Comparison of ENCODE assay signal across 30 cellular contexts in genomic region chr5:179376701-179377420, GRCh38. TPM values are rescaled to one million over a fixed set of nuclear protein-coding genes. Genes with fewer than 3 reads are reported as not detected.
DNase-seq lines count a peak whose midpoint lies in the region; ATAC-seq, FAIRE-seq and TF ChIP-seq lines count a peak whose summit lies in the region.
"Had no signal": no experiment of that assay in that cellular context is flagged by ENCODE, and none has a peak within 500 bp of the region (broad histone marks: within the 10 kb centered on the region; RNA-seq: fewer than 3 reads in every experiment).

No MANE protein-coding gene starts in this region.

- DNase-seq in SK-N-SH (peak; percentile 17), K562 (ENCODE audit: extremely low read depth in 1 of 4, low spot score in 3 of 4) (no peak), mesenteric fat pad (ENCODE audit: low spot score) (peak; percentile 76), upper lobe of left lung (peak; percentile 10 to 53), NCI-H1694 treated with DMSO at 0.1 percent for 48 hours (lab: John Stamatoyannopoulos, UW) (no peak), retina (no peak)
- DNase-seq: activated CD4-positive, alpha-beta memory T cell treated with anti-CD3 and anti-CD28 coated beads, Interleukin-2, amount 10 ng/mL, durations not matched to agents 7 days and 5 days; activated CD8-positive, alpha-beta memory T cell treated with anti-CD3 and anti-CD28 coated beads, Interleukin-2, amount 50 U/mL, for 4 hours; activated naive CD4-positive, alpha-beta T cell treated with anti-CD3 and anti-CD28 coated beads for 36 hours; amniotic stem cell; DND-41; effector CD4-positive, alpha-beta T cell; KG1; NCI-H1092 treated with DMSO at 0.1 percent for 48 hours; NCI-H1930; NCI-H526 treated with DMSO at 0.1 percent for 48 hours; PC-9; SHP77; stimulated activated CD4-positive, alpha-beta T cell treated with anti-CD3 and anti-CD28 coated beads, Interleukin-4, amount 100 ng/mL, for 4 hours; SW 1271; T-helper 9 cell had no signal

- TF ChIP-seq CTCF in SK-N-SH (IDR thresholded peaks at IDR 0.05): no peak
- no peak for TF ChIP-seq CTCF in K562 (IDR thresholded peaks at IDR 0.05 in 2 of 3, conservative IDR thresholded peaks at IDR 0.05 in 1 of 3; ENCODE audit: insufficient read depth in 2 of 3, low read depth in 1 of 3, low read length in 3 of 3)
- TF ChIP-seq CTCF in upper lobe of left lung (IDR thresholded peaks at IDR 0.05): no peak

- no peaks in the 10 kb centered on the region for H3K36me3 ChIP-seq in SK-N-SH (replicated peaks in 1 of 2; ENCODE audit: control insufficient read depth in 1 of 2, insufficient read depth in 2 of 2, low read length in 1 of 2)
- no peaks in the 10 kb centered on the region for H3K36me3 ChIP-seq in K562 (ENCODE audit: control insufficient read depth, insufficient read depth, low read length)
- H3K36me3 ChIP-seq in upper lobe of left lung: no peaks in the 10 kb centered on the region
- H3K36me3 ChIP-seq: breast epithelium, neutrophil, right lobe of liver had no signal

- no peak for FAIRE-seq in K562 (lab: Jason Lieb, UNC)
- FAIRE-seq: A204.1, urothelium cell line had no signal

- H3K4me3 ChIP-seq in SK-N-SH (ENCODE audit: low read depth in 2 of 2, low read length in 1 of 2) (no peak overlapping the region), K562 (no peak overlapping the region), upper lobe of left lung (no peak overlapping the region)
- H3K4me3 ChIP-seq: breast epithelium, PC-9, right lobe of liver had no signal

- H3K79me2 ChIP-seq in SK-N-SH (ENCODE audit: insufficient read depth): no peaks in the 10 kb centered on the region
- H3K79me2 ChIP-seq in K562 (ENCODE audit: control insufficient read depth, insufficient read depth, low read length): no peaks in the 10 kb centered on the region

- H4K20me1 ChIP-seq in SK-N-SH (ENCODE audit: insufficient read depth) (no peaks in the 10 kb centered on the region), K562 (replicated peaks; ENCODE audit: control insufficient read depth, insufficient read depth, low read length) (0 out of 2 replicates have a peak, but pooled peaks cover 3% of the 10 kb centered on the region)

- POLR2A ChIA-PET in SK-N-SH (lab: Yijun Ruan, JAX): no interaction called here
- POLR2A ChIA-PET in K562 (lab: Yijun Ruan, JAX): no interaction called here

- no peak overlapping the region for H3K9ac ChIP-seq in SK-N-SH
- H3K9ac ChIP-seq in K562 (ENCODE audit: insufficient read depth in 1 of 2, low read depth in 2 of 2, low read length in 2 of 2): no peak overlapping the region

- no peak overlapping the region for H2AFZ ChIP-seq in SK-N-SH (ENCODE audit: low read depth)
- no peak overlapping the region for H2AFZ ChIP-seq in K562 (ENCODE audit: low read depth, low read length)
- H2AFZ ChIP-seq: PC-9 had no signal

- 69% methylated on average over 13 of the region's 19 CpGs for WGBS in SK-N-SH (ENCODE audit: low lambda C conversion rate)
- 3% methylated on average over 14 of the region's 19 CpGs for WGBS in K562 (ENCODE audit: insufficient coverage, low coverage, missing lambda C conversion rate)
- WGBS in upper lobe of left lung, 2 donors: 83 to 84% methylated on average over 14 to 19 of the region's 19 CpGs

- no TSS peak for BruUV-seq in K562 (replicated peaks; lab: Mats Ljungman, UMichigan)

- H3K27ac ChIP-seq in SK-N-SH (ENCODE audit: low read depth in 2 of 2, low read length in 1 of 2) (no peak overlapping the region), K562 (ENCODE audit: extremely low read depth, low read depth, low read length) (no peak overlapping the region), upper lobe of left lung (no peak overlapping the region)
- H3K27ac ChIP-seq: neutrophil, PC-9, right lobe of liver had no signal

- in situ Hi-C loops in K562 (cut with MboI): no loop called here

- intact Hi-C loops in K562 (cut with micrococcal nuclease): no loop called here

- H3K9me3 ChIP-seq in SK-N-SH: no peaks in the 10 kb centered on the region
- H3K9me3 ChIP-seq in K562 (replicated peaks; ENCODE audit: control insufficient read depth, insufficient read depth, low read depth, low read length): no peaks in the 10 kb centered on the region
- H3K9me3 ChIP-seq in upper lobe of left lung: no peaks in the 10 kb centered on the region
- H3K9me3 ChIP-seq: breast epithelium, neutrophil, right lobe of liver had no signal

- TF ChIP-seq RAD21 in SK-N-SH (IDR thresholded peaks at IDR 0.05; ENCODE audit: low read length) (no peak), K562 (CRISPR knock-in tag; conservative IDR thresholded peaks at IDR 0.05 in 1 of 2, IDR thresholded peaks at IDR 0.05 in 1 of 2) (no peak)

- CTCF ChIA-PET in SK-N-SH (lab: Yijun Ruan, JAX): interaction anchor here (0.8 kb wide), 1 partner anchor 33 kb away, joined by 3 read pairs; no protein-coding TSS in a partner anchor
- CTCF ChIA-PET in K562 (lab: Yijun Ruan, JAX; ENCODE audit: low intra/inter-chr PET ratio): no interaction called here

- H3K4me1 ChIP-seq in SK-N-SH (ENCODE audit: control insufficient read depth in 1 of 2, insufficient read depth in 2 of 2, low read depth in 1 of 2, low read length in 1 of 2): peaks cover 0 to 7% of the 10 kb centered on the region in 2 experiments; a peak in 1 of 4 replicates
- H3K4me1 ChIP-seq in K562 (replicated peaks in 1 of 2; ENCODE audit: control insufficient read depth in 2 of 2, insufficient read depth in 2 of 2, low read length in 2 of 2): no peaks in the 10 kb centered on the region
- H3K4me1 ChIP-seq in upper lobe of left lung: no peaks in the 10 kb centered on the region
- H3K4me1 ChIP-seq: right lobe of liver had no signal

- no peak overlapping the region for H3K4me2 ChIP-seq in SK-N-SH
- H3K4me2 ChIP-seq in K562 (ENCODE audit: insufficient read depth, low read length): no peak overlapping the region
- H3K4me2 ChIP-seq: PC-9 had no signal

- no peaks in the 10 kb centered on the region for H3K9me2 ChIP-seq in SK-N-SH

- TF ChIP-seq EP300 in SK-N-SH (IDR thresholded peaks at IDR 0.05; ENCODE audit: borderline replicate concordance in 1 of 2, low read depth in 1 of 2, low read length in 1 of 2) (no peak), K562 (IDR thresholded peaks at IDR 0.05; ENCODE audit: low read length) (no peak), upper lobe of left lung (IDR thresholded peaks at IDR 0.05) (no peak)

- ATAC-seq in SK-N-SH treated with all-trans-retinoic acid at 6 μM for 48 hours: no peak
- no peak for ATAC-seq in K562
- ATAC-seq in upper lobe of left lung (ENCODE audit: low FRiP score in 2 of 2): peak in 1 of 2 donors; percentile 1
- ATAC-seq in GM21619 (IDR thresholded peaks at IDR 0.05; ENCODE audit: unreplicated experiment): no peak
- ATAC-seq: left lobe of liver had no signal

- no peak for TF ChIP-seq POLR2A in K562 (conservative IDR thresholded peaks at IDR 0.05)
- no peak for TF ChIP-seq POLR2A in upper lobe of left lung (IDR thresholded peaks at IDR 0.05)

- no peaks in the 10 kb centered on the region for H3K27me3 ChIP-seq in SK-N-SH (ENCODE audit: insufficient read depth)
- H3K27me3 ChIP-seq in K562 (ENCODE audit: control insufficient read depth in 2 of 2, insufficient read depth in 2 of 2, low read length in 2 of 2): peaks cover 17 to 72% of the 10 kb centered on the region in 2 experiments; a peak in 4 of 5 replicates
- no peaks in the 10 kb centered on the region for H3K27me3 ChIP-seq in upper lobe of left lung
- H3K27me3 ChIP-seq: breast epithelium, neutrophil, right lobe of liver had no signal

- H3F3A ChIP-seq in SK-N-SH (replicated peaks; ENCODE audit: insufficient read depth): no peaks in the 10 kb centered on the region

- no peaks in the 10 kb centered on the region for H3K9me1 ChIP-seq in K562 (ENCODE audit: control insufficient read depth, insufficient read depth, low read length)

TF ChIP-seq in SK-N-SH, 30 proteins besides CTCF, POLR2A, EP300 and RAD21:
- TF ChIP-seq TCF12 (IDR thresholded peaks at IDR 0.05): no peak
- TF ChIP-seq MEF2A (IDR thresholded peaks at IDR 0.05; ENCODE audit: borderline replicate concordance, low read depth): no peak
- no peak for TF ChIP-seq YY1 (IDR thresholded peaks at IDR 0.05; ENCODE audit: low read depth)
- no peak for TF ChIP-seq EZH2phosphoT487 (IDR thresholded peaks at IDR 0.05; ENCODE audit: borderline replicate concordance, low read depth)
TF ChIP-seq in SK-N-SH: peak in this region for 0.

TF ChIP-seq in SK-N-SH treated with all-trans-retinoic acid at 6 μM for 48 hours, 23 proteins besides CTCF, POLR2A, EP300 and RAD21:
- no peak for TF ChIP-seq ISL1 (CRISPR knock-in tag; IDR thresholded peaks at IDR 0.05)

TF ChIP-seq in K562, 482 proteins besides CTCF, POLR2A, EP300 and RAD21 (continues in another document):
- no peak for TF ChIP-seq ZNF740 (CRISPR knock-in tag; IDR thresholded peaks at IDR 0.05)
- no peak for TF ChIP-seq ZNF740 (tag; IDR thresholded peaks at IDR 0.05)

RNA-seq across cellular contexts. Expression of gene ADAMTS2, which starts 31.6 kb away (rescaled TPM):
- polyA plus RNA-seq in SK-N-SH (2012; rRNA removed) (0.12 and 0.57 TPM in 2 replicates), K562 (2011; rRNA removed) (not detected in 2 replicates), K562 (2014; fragmentation: Illumina TruSeq; extraction: Trizol) (not detected in 2 replicates), K562 (2014; fragmentation: Nextera tagmentation; extraction: Ambion mirVana) (not detected), K562 (2014; rRNA removed) (not detected in 2 replicates)
- 0.21 and 0.67 TPM in 2 replicates for polyA plus RNA-seq in SK-N-SH (2012; cell fraction: cytosol; rRNA removed)
- 0.44 and 1.1 TPM in 2 replicates for polyA plus RNA-seq in SK-N-SH (2012; cell fraction: nucleus; rRNA removed)
- total RNA-seq in K562 (2011; cell fraction: chromatin; rRNA removed; ENCODE audit: low replicate concordance): not detected in 2 replicates
- not detected in 2 replicates for total RNA-seq in K562 (2011; cell fraction: nucleolus; rRNA removed)
- not detected in 2 replicates for total RNA-seq in K562 (2011; cell fraction: nucleoplasm; rRNA removed)
- total RNA-seq in K562 (2014; rRNA removed) (not detected in 2 replicates), K562 (2014; rRNA removed; fragmentation: Illumina TruSeq; extraction: Trizol) (not detected in 2 replicates), K562 (2015; rRNA removed; fragmentation: Illumina TruSeq; extraction: Trizol) (not detected in 2 replicates), K562 (2021) (0.07 TPM in 1 of 2 replicates, not detected in the other), mesenteric fat pad (79.4 TPM), upper lobe of left lung (100 to 1,000 TPM in 1 of 6 donors, 10 to 100 TPM in 5; 10.0 to 114 (median 25.7) TPM)
- 0.04 and 0.06 TPM in 2 replicates for polyA plus RNA-seq in K562 (2011; cell fraction: cytosol; rRNA removed)
- not detected in 2 replicates for polyA plus RNA-seq in K562 (2011; cell fraction: nucleus; rRNA removed)
- polyA plus RNA-seq in K562 (2012): not detected in 2 replicates
- not detected in 2 replicates for polyA minus RNA-seq in K562 (2011; rRNA and poly(A)+ RNA removed)
- polyA minus RNA-seq in K562 (2011; cell fraction: cytosol; rRNA and poly(A)+ RNA removed): not detected in 2 replicates
- not detected in 2 replicates for polyA minus RNA-seq in K562 (2011; cell fraction: nucleus; rRNA and poly(A)+ RNA removed)
- total RNA-seq: activated CD4-positive, alpha-beta memory T cell treated with anti-CD3 and anti-CD28 coated beads, Interleukin-2, amount 10 ng/mL, durations not matched to agents 7 days and 5 days; activated naive CD4-positive, alpha-beta T cell treated with anti-CD3 and anti-CD28 coated beads for 36 hours; MCF 10A; PC-9 had no signal

Comparison
In these comparisons a context has a peak if more than half of its experiments do, and no peak if none do; other contexts are left out.
1. DNase-seq: peak in SK-N-SH (single experiment), mesenteric fat pad (single experiment) and upper lobe of left lung (2 of 2); none in K562 (0 of 4), NCI-H1694 treated with DMSO at 0.1 percent for 48 hours (single experiment) and retina (single experiment).
2. RNA of gene ADAMTS2, which starts 31.6 kb away (total RNA-seq): 79.4 TPM in mesenteric fat pad (single experiment) and 10.0 to 114 TPM in upper lobe of left lung; 0.07 TPM in K562; every median in the first group is over 10 times any median in the second.